10 cellular contexts compared by ENCODE assay signal in genomic region chr14:104657563-104658324, GRCh38. TPM values are rescaled to one million over a fixed set of nuclear protein-coding genes. Genes with fewer than 3 reads are reported as not detected.
DNase-seq lines count a peak whose midpoint lies in the region; ATAC-seq and TF ChIP-seq lines count a peak whose summit lies in the region.
"Had no signal": no experiment of that assay in that cellular context is flagged by ENCODE, and none has a peak within 500 bp of the region (broad histone marks: within the 10 kb centered on the region; RNA-seq: fewer than 3 reads in every experiment).

No MANE protein-coding gene starts in this region.

- TF ChIP-seq POLR2A in GM18505 (IDR thresholded peaks at IDR 0.05; ENCODE audit: borderline replicate concordance, extremely low read depth, insufficient read depth, insufficient read length) (peak; percentile 37), Raji (IDR thresholded peaks at IDR 0.05; ENCODE audit: insufficient read depth, low read depth, low read length) (peak; percentile 17; the same call in 1 of the 2 replicates)

- H3K27ac Mint-ChIP-seq in nephron: peak overlapping the region in 2 of 3 experiments; percentile 64 to 90
- no peak overlapping the region for H3K27ac Mint-ChIP-seq in activated CD8-positive, alpha-beta memory T cell treated with anti-CD3 and anti-CD28 coated beads, Interleukin-2, amount 10 ng/mL, durations not matched to agents 7 days and 5 days
- H3K27ac Mint-ChIP-seq: activated T-helper 2 cell treated with anti-CD3 and anti-CD28 coated beads, Interferon-gamma antibody, Interleukin-2, Interleukin-4, amounts not matched to agents 10 μg/mL and 5 μg/mL and 100 μg/mL, durations not matched to agents 14 hours and 24 hours and 36 hours had no signal

- ATAC-seq in GM18505 (IDR thresholded peaks at IDR 0.05; ENCODE audit: unreplicated experiment): peak; percentile 43
- ATAC-seq in GM21786 (IDR thresholded peaks at IDR 0.05; ENCODE audit: unreplicated experiment): peak; percentile 40
- ATAC-seq in GM19395 (IDR thresholded peaks at IDR 0.05; ENCODE audit: unreplicated experiment): no peak
- no peak for ATAC-seq in activated CD8-positive, alpha-beta memory T cell treated with anti-CD3 and anti-CD28 coated beads, Interleukin-2, amount 10 ng/mL, durations not matched to agents 7 days and 5 days

- peaks cover 27% of the 10 kb centered on the region for H3K4me1 Mint-ChIP-seq in nephron
- H3K4me1 Mint-ChIP-seq in activated CD8-positive, alpha-beta memory T cell treated with anti-CD3 and anti-CD28 coated beads, Interleukin-2, amount 10 ng/mL, durations not matched to agents 7 days and 5 days: peaks cover 10% of the 10 kb centered on the region

- peaks cover 9% of the 10 kb centered on the region for H3K36me3 Mint-ChIP-seq in nephron (ENCODE audit: low read depth)
- peaks cover 1% of the 10 kb centered on the region for H3K36me3 Mint-ChIP-seq in activated CD8-positive, alpha-beta memory T cell treated with anti-CD3 and anti-CD28 coated beads, Interleukin-2, amount 10 ng/mL, durations not matched to agents 7 days and 5 days

- peaks cover 4% of the 10 kb centered on the region for H3K27me3 Mint-ChIP-seq in nephron (ENCODE audit: low read depth)
- peaks cover 49% of the 10 kb centered on the region for H3K27me3 Mint-ChIP-seq in activated CD8-positive, alpha-beta memory T cell treated with anti-CD3 and anti-CD28 coated beads, Interleukin-2, amount 10 ng/mL, durations not matched to agents 7 days and 5 days

- CTCF ChIA-PET in activated CD8-positive, alpha-beta memory T cell treated with anti-CD3 and anti-CD28 coated beads, Interleukin-2, amount 10 ng/mL, durations not matched to agents 7 days and 5 days (lab: Charles Lee): interaction anchor here (0.9 to 2.7 kb wide), 4 partner anchors 20 to 579 kb away, joined by 3 to 7 read pairs (median 3); no protein-coding TSS in a partner anchor

- no peak overlapping the region for H3K4me3 Mint-ChIP-seq in nephron
- H3K4me3 Mint-ChIP-seq in activated CD8-positive, alpha-beta memory T cell treated with anti-CD3 and anti-CD28 coated beads, Interleukin-2, amount 10 ng/mL, durations not matched to agents 7 days and 5 days: no peak overlapping the region

- peaks cover 18% of the 10 kb centered on the region for H3K9me3 Mint-ChIP-seq in nephron
- H3K9me3 Mint-ChIP-seq in activated CD8-positive, alpha-beta memory T cell treated with anti-CD3 and anti-CD28 coated beads, Interleukin-2, amount 10 ng/mL, durations not matched to agents 7 days and 5 days (ENCODE audit: low read depth): peaks cover 5% of the 10 kb centered on the region

- DNase-seq in DMS114 treated with DMSO at 0.1 percent for 48 hours (lab: John Stamatoyannopoulos, UW; ENCODE audit: unreplicated experiment): no peak
- no peak for DNase-seq in NCI-H2196 treated with DMSO at 0.1 percent for 48 hours (lab: John Stamatoyannopoulos, UW; ENCODE audit: unreplicated experiment)
- DNase-seq in activated CD8-positive, alpha-beta memory T cell treated with anti-CD3 and anti-CD28 coated beads, Interleukin-2, amount 10 ng/mL, durations not matched to agents 7 days and 5 days: no peak
- DNase-seq: MM.1S had no signal

- TF ChIP-seq CTCF in nephron (IDR thresholded peaks at IDR 0.05; ENCODE audit: unreplicated experiment in 3 of 3): no peak

RNA-seq across cellular contexts. Expression of gene INF2, which starts 31.7 kb away (rescaled TPM):
- total RNA-seq in activated CD8-positive, alpha-beta memory T cell treated with anti-CD3 and anti-CD28 coated beads, Interleukin-2, amount 10 ng/mL, durations not matched to agents 7 days and 5 days: 10 to 100 TPM; 59.9 to 63.6 TPM

RNA-seq across cellular contexts. Expression of gene TMEM179, which starts 53.2 kb away (rescaled TPM):
- total RNA-seq in activated CD8-positive, alpha-beta memory T cell treated with anti-CD3 and anti-CD28 coated beads, Interleukin-2, amount 10 ng/mL, durations not matched to agents 7 days and 5 days: not detected

Comparison
In these comparisons a context has a peak if more than half of its experiments do, and no peak if none do; other contexts are left out.
1. ATAC-seq: peak in GM18505 (single experiment) and GM21786 (single experiment); none in GM19395 (single experiment) and activated CD8-positive, alpha-beta memory T cell treated with anti-CD3 and anti-CD28 coated beads, Interleukin-2, amount 10 ng/mL, durations not matched to agents 7 days and 5 days (single experiment).